ENCODE assay signal across 9 cellular contexts in genomic region chr11:27700351-27701261, GRCh38. TPM values are rescaled to one million over a fixed set of nuclear protein-coding genes. Genes with fewer than 3 reads are reported as not detected.
DNase-seq lines count a peak whose midpoint lies in the region; ATAC-seq and TF ChIP-seq lines count a peak whose summit lies in the region.
"Had no signal": no experiment of that assay in that cellular context is flagged by ENCODE, and none has a peak within 500 bp of the region (broad histone marks: within the 10 kb centered on the region; RNA-seq: fewer than 3 reads in every experiment).

TSS of gene BDNF (minus strand) at chr11:27700455. CDS start at chr11:27658564, 41,891 bp downstream.

- peak within 1 kb of the TSS in 1 of 2 donors; percentile 16 for H3K27ac ChIP-seq in ascending aorta
- no peak within 1 kb of the TSS for H3K27ac ChIP-seq in skeletal muscle tissue (ENCODE audit: low read depth, low read length)
- H3K27ac ChIP-seq: epithelial cell of prostate had no signal

- ATAC-seq in stimulated activated naive CD8-positive, alpha-beta T cell treated with anti-CD3 and anti-CD28 coated beads, Interleukin-15, Interleukin-2, amounts not matched to agents 100 U/mL and 50 U/mL, for 24 hours = no peak
- ATAC-seq in HG02588 (IDR thresholded peaks at IDR 0.05; ENCODE audit: unreplicated experiment) = no peak

- H3K27me3 ChIP-seq in ascending aorta (peaks cover 7% of the 10 kb centered on the region), skeletal muscle tissue (ENCODE audit: control insufficient read depth in 3 of 3, insufficient read depth in 3 of 3, low read length in 3 of 3) (peaks cover 16 to 54% (median 23%) of the 10 kb centered on the region in 3 donors)

- H3K9me3 Mint-ChIP-seq in stimulated activated naive CD8-positive, alpha-beta T cell treated with anti-CD3 and anti-CD28 coated beads, Interleukin-15, Interleukin-2, amounts not matched to agents 100 ng/mL and 50 ng/mL, for 24 hours = no peaks in the 10 kb centered on the region
- H3K9me3 Mint-ChIP-seq in IgD-negative memory B cell = peaks cover 0 to 4% (median 0%) of the 10 kb centered on the region in 3 donors

- H3K27me3 Mint-ChIP-seq in stimulated activated naive CD8-positive, alpha-beta T cell treated with anti-CD3 and anti-CD28 coated beads, Interleukin-15, Interleukin-2, amounts not matched to agents 100 ng/mL and 50 ng/mL, for 24 hours = peaks cover 77% of the 10 kb centered on the region
- peaks cover 48% of the 10 kb centered on the region for H3K27me3 Mint-ChIP-seq in IgD-negative memory B cell

- peak within 1 kb of the TSS in 2 of 3 donors; percentile 60 to 76 for H3K9ac ChIP-seq in skeletal muscle tissue (ENCODE audit: low read depth in 1 of 3, low read length in 3 of 3)

- no peaks in the 10 kb centered on the region for H3K9me3 ChIP-seq in ascending aorta
- H3K9me3 ChIP-seq in iPS-18c (ENCODE audit: control insufficient read depth, insufficient read depth, low read length) = no peaks in the 10 kb centered on the region
- no peaks in the 10 kb centered on the region for H3K9me3 ChIP-seq in skeletal muscle tissue (ENCODE audit: control insufficient read depth in 3 of 3, low read length in 3 of 3)

- H3K4me1 Mint-ChIP-seq in stimulated activated naive CD8-positive, alpha-beta T cell treated with anti-CD3 and anti-CD28 coated beads, Interleukin-15, Interleukin-2, amounts not matched to agents 100 ng/mL and 50 ng/mL, for 24 hours (ENCODE audit: low read depth) = peaks cover 25% of the 10 kb centered on the region
- H3K4me1 Mint-ChIP-seq in IgD-negative memory B cell = peaks cover 11 to 22% (median 13%) of the 10 kb centered on the region in 3 donors

- H3K4me3 Mint-ChIP-seq in stimulated activated naive CD8-positive, alpha-beta T cell treated with anti-CD3 and anti-CD28 coated beads, Interleukin-15, Interleukin-2, amounts not matched to agents 100 ng/mL and 50 ng/mL, for 24 hours = peak within 1 kb of the TSS; percentile 80
- peak within 1 kb of the TSS; percentile 67 to 95 (median 86) for H3K4me3 Mint-ChIP-seq in IgD-negative memory B cell

- DNase-seq in stimulated activated naive CD8-positive, alpha-beta T cell treated with anti-CD3 and anti-CD28 coated beads, Interleukin-15, Interleukin-2, amounts not matched to agents 100 U/mL and 50 U/mL, for 24 hours = no peak
- DNase-seq in ascending aorta (ENCODE audit: low spot score in 2 of 2) (no peak), NCI-H510A (lab: John Stamatoyannopoulos, UW) (no peak)

- H3K4me1 ChIP-seq in ascending aorta (peaks cover 0 to 20% of the 10 kb centered on the region in 2 donors), skeletal muscle tissue (ENCODE audit: control insufficient read depth in 3 of 3, insufficient read depth in 3 of 3, low read length in 3 of 3) (peaks cover 14 to 26% (median 23%) of the 10 kb centered on the region in 3 donors)

- H3K27ac Mint-ChIP-seq in stimulated activated naive CD8-positive, alpha-beta T cell treated with anti-CD3 and anti-CD28 coated beads, Interleukin-15, Interleukin-2, amounts not matched to agents 100 ng/mL and 50 ng/mL, for 24 hours = no peak within 1 kb of the TSS
- no peak within 1 kb of the TSS for H3K27ac Mint-ChIP-seq in IgD-negative memory B cell

- no peak for TF ChIP-seq CTCF in ascending aorta (IDR thresholded peaks at IDR 0.05)

- peak within 1 kb of the TSS; percentile 75 to 79 for H3K4me3 ChIP-seq in ascending aorta
- H3K4me3 ChIP-seq in iPS-18c (ENCODE audit: insufficient read depth, low read depth, low read length) = peak within 1 kb of the TSS; percentile 64
- H3K4me3 ChIP-seq in skeletal muscle tissue (ENCODE audit: low read length in 3 of 3) = peak within 1 kb of the TSS; percentile 68 to 80 (median 79)

- no peaks in the 10 kb centered on the region for H3K36me3 Mint-ChIP-seq in stimulated activated naive CD8-positive, alpha-beta T cell treated with anti-CD3 and anti-CD28 coated beads, Interleukin-15, Interleukin-2, amounts not matched to agents 100 ng/mL and 50 ng/mL, for 24 hours (ENCODE audit: low read depth)
- no peaks in the 10 kb centered on the region for H3K36me3 Mint-ChIP-seq in IgD-negative memory B cell

- H3K36me3 ChIP-seq in ascending aorta (no peaks in the 10 kb centered on the region), skeletal muscle tissue (ENCODE audit: control insufficient read depth in 3 of 3, insufficient read depth in 3 of 3, low read length in 3 of 3) (no peaks in the 10 kb centered on the region)

- intact Hi-C loops in ascending aorta (cut with DNase I) = loop anchor here (5.0 kb wide), 1 partner anchor 997 kb away; no protein-coding TSS in a partner anchor

RNA-seq across cellular contexts. Expression of gene BDNF, which starts in this region (rescaled TPM):
- polyA plus RNA-seq in IgD-negative memory B cell = not detected
- total RNA-seq in ascending aorta (4.7 TPM), skeletal muscle tissue (1.0 TPM)
